Comparison of ENCODE assay signal across 9 cellular contexts in the genomic region with DNA sequence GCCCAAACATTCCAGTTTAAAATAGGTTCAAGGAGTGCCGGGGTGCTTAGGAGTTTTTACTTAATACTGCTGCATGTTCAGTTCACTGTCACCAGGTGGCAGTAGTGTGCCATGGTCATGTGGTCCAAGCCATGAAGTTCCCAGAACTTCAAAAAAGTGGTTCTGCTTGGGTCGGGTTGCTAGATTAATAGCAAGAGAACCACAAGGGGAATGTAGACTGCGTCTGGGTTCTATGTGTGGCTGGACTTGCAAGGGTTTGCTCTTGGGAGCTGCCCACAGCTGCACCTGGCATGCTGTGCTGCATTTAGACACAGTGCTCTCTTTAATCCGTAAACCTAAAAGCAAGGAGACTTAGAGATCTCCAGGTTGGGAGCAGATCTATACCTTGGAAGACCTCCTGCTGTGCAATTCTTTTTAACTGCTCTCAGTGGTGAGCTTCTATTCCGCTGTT. TPM values are rescaled to one million over a fixed set of nuclear protein-coding genes. Genes with fewer than 3 reads are reported as not detected.
DNase-seq lines count a peak whose midpoint lies in the region; ATAC-seq and TF ChIP-seq lines count a peak whose summit lies in the region.
"Had no signal": no experiment of that assay in that cellular context is flagged by ENCODE, and none has a peak within 500 bp of the region (broad histone marks: within the 10 kb centered on the region; RNA-seq: fewer than 3 reads in every experiment).

No MANE protein-coding gene starts in this region.

- H3K36me3 ChIP-seq in body of pancreas (replicated peaks in 1 of 2; ENCODE audit: insufficient read depth in 1 of 2, low read depth in 2 of 2): no peaks in the 10 kb centered on the region

- 37 to 41% methylated on average over 5 of the region's 5 CpGs for WGBS in body of pancreas, 2 donors

- H3K4me3 ChIP-seq in body of pancreas: no peak overlapping the region

- DNase-seq in NCI-H82 (lab: John Stamatoyannopoulos, UW) (peak; percentile 71), NCI-H82 treated with DMSO at 0.1 percent for 48 hours (lab: John Stamatoyannopoulos, UW; ENCODE audit: unreplicated experiment) (no peak), LHCN-M2 (ENCODE audit: low read depth) (peak; percentile 51), SW480 (ENCODE audit: low spot score) (peak; percentile 48), body of pancreas (peak; percentile 55 to 67 (median 64)), inferior parietal cortex (ENCODE audit: extremely low spot score) (peak; percentile 85)
- DNase-seq in stimulated activated CD4-positive, alpha-beta T cell treated with anti-CD3 and anti-CD28 coated beads, Interleukin-1b, Interleukin-23, amount 100 ng/mL, for 48 hours: peak; percentile 32

- TF ChIP-seq CTCF in body of pancreas (IDR thresholded peaks at IDR 0.05): peak; percentile 41 to 86 (median 78)

- no peak for TF ChIP-seq POLR2A in body of pancreas (IDR thresholded peaks at IDR 0.05)

- intact Hi-C loops in body of pancreas (cut with DNase I): loop anchor here (5.0 kb wide), 1 partner anchor 291 kb away; no protein-coding TSS in a partner anchor

- no peak overlapping the region for H3K27ac ChIP-seq in body of pancreas
- H3K27ac ChIP-seq: epithelial cell of prostate had no signal

- H3K4me1 ChIP-seq in body of pancreas: no peaks in the 10 kb centered on the region

- H3K9me3 ChIP-seq in body of pancreas: no peaks in the 10 kb centered on the region

- H3K27me3 ChIP-seq in body of pancreas: no peaks in the 10 kb centered on the region

- ATAC-seq in body of pancreas (peak; percentile 47), GM18517 (IDR thresholded peaks at IDR 0.05; ENCODE audit: unreplicated experiment) (no peak)

RNA-seq across cellular contexts. Expression of gene SPON1, which starts 6.5 kb away (rescaled TPM):
- total RNA-seq in LHCN-M2 (2014; rRNA removed) (not detected in 2 replicates), body of pancreas (10 to 100 TPM in 1 of 2 donors, 1 to 10 TPM in 1; 9.3 to 26.7 TPM)
- 0.73 TPM for polyA plus RNA-seq in LHCN-M2 (2012)

Comparison
In these comparisons a context has a peak if more than half of its experiments do, and no peak if none do; other contexts are left out.
1. RNA of gene SPON1, which starts 6.5 kb away (total RNA-seq): 9.3 to 26.7 TPM in body of pancreas; not detected in LHCN-M2; every median in the first group is over 10 times any median in the second.